5 cellular contexts compared by ENCODE assay signal in the genomic region with DNA sequence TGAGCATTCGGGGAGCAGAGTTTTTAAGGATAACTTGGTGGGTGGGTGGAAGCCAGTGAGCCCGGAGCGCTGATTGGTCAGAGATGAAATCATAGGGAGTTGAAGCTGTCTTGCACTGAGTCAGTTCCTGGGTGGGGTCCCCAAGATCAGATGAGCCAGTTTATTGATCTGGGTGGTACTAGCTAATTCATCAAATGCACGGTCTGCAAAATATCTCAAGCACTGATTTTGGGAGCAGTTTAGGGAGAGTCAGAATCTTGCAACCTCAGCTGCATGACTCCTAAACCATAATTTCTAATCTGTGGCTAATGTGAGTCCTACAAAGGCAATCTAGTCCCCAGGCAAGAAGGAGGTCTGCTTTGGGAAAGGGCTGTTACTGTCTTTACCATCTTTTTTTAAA. TPM values are rescaled to one million over a fixed set of nuclear protein-coding genes. Genes with fewer than 3 reads are reported as not detected.
A peak's percentile ranks its signal among the peaks of the same experiment; 100 is the strongest.
DNase-seq lines count a peak whose midpoint lies in the region; FAIRE-seq and TF ChIP-seq lines count a peak whose summit lies in the region.
"Not testable (repeated sequence)": the region's sequence is repeated elsewhere in the genome, so short reads cannot be mapped to it uniquely, and the experiment has no call there.

No MANE protein-coding gene starts in this region.

- not testable (repeated sequence) for FAIRE-seq in bronchial epithelial cell (lab: Jason Lieb, UNC)
- FAIRE-seq in urothelium cell line (lab: Jason Lieb, UNC), result peak; percentile 37

- H3K9me3 ChIP-seq in spleen, result not testable (repeated sequence)

- not testable (repeated sequence) for H3K4me1 ChIP-seq in spleen

- not testable (repeated sequence) for TF ChIP-seq POLR2A in spleen (IDR thresholded peaks at IDR 0.05)

- H3K36me3 ChIP-seq in bronchial epithelial cell (ENCODE audit: control insufficient read depth, insufficient read depth, low read length); spleen: not testable (repeated sequence)

- 85 to 94% (median 93%) methylated on average over 4 of the region's 4 CpGs for WGBS in spleen, 5 donors

- TF ChIP-seq CTCF in bronchial epithelial cell (IDR thresholded peaks at IDR 0.05; ENCODE audit: insufficient read depth, low read length, severe bottlenecking); spleen (IDR thresholded peaks at IDR 0.05 in 8 of 11, conservative IDR thresholded peaks at IDR 0.05 in 3 of 11): not testable (repeated sequence)

- DNase-seq in ELR (ENCODE audit: low read depth) (peak; percentile 17), bronchial epithelial cell (ENCODE audit: low read depth) (peak; percentile 5), cardiac septum (ENCODE audit: low spot score) (peak; percentile 14), spleen (peak; percentile 9)
- not testable (repeated sequence) for DNase-seq in urothelium cell line (ENCODE audit: low spot score)

- H3K4me3 ChIP-seq in bronchial epithelial cell (ENCODE audit: low read depth, low read length); spleen: not testable (repeated sequence)

- H3K27ac ChIP-seq in spleen, result not testable (repeated sequence)

- not testable (repeated sequence) for H3K27me3 ChIP-seq in bronchial epithelial cell (ENCODE audit: control insufficient read depth, insufficient read depth, low read length); spleen (replicated peaks in 1 of 7)

- intact Hi-C loops in cardiac septum (cut with DNase I); spleen (cut with DNase I; ENCODE audit: low total_unique reads): not testable (repeated sequence)

RNA-seq across cellular contexts. Expression of gene PPM1F, which starts 42.3 kb away (rescaled TPM):
- total RNA-seq in bronchial epithelial cell, result 16.1 and 17.9 TPM in 2 replicates
- total RNA-seq in cardiac septum, result 20.5 TPM
- total RNA-seq in spleen, result 100 to 1,000 TPM in 1 of 7 donors, 10 to 100 TPM in 6; 63.4 to 103 (median 87.8) TPM
- 10 to 100 TPM; 13.6 to 37.2 (median 14.0) TPM for polyA plus RNA-seq in spleen

RNA-seq across cellular contexts. Expression of gene MAPK1, which starts 42.9 kb away (rescaled TPM):
- total RNA-seq in bronchial epithelial cell (28.8 and 44.0 TPM in 2 replicates), cardiac septum (124 TPM), spleen (100 to 1,000 TPM in 5 of 7 donors, 10 to 100 TPM in 2; 87.0 to 165 (median 131) TPM)
- 10 to 100 TPM; 11.6 to 18.0 (median 15.1) TPM for polyA plus RNA-seq in spleen
